ENCODE assay signal across 11 cellular contexts in the genomic region with DNA sequence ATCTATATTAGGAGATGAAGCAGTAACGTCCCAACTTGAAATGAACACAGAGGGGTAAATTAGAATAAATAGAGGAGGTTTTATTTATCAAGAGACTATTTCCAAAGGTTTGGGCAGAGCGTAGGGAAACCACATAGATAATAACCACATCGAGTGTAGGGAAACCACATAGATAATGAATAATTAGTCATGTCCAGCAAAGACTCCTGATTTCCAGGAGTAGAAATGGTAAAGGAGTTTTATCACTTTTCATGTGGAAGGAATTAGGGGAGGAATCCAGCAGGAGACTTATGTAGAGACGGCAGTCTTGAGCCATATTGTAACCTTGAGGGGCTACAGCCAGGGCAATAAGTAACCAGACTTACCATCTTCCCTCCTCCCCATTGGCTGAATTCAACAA.
DNase-seq lines count a peak whose midpoint lies in the region; ATAC-seq and TF ChIP-seq lines count a peak whose summit lies in the region.
"Had no signal": no experiment of that assay in that cellular context is flagged by ENCODE, and none has a peak within 500 bp of the region (broad histone marks: within the 10 kb centered on the region; RNA-seq: fewer than 3 reads in every experiment).

No MANE protein-coding gene starts in this region.

- H3K4me3 ChIP-seq in brain microvascular endothelial cell (ENCODE audit: low read depth, low read length): no peak overlapping the region
- H3K4me3 ChIP-seq: BLaER1 had no signal

- TF ChIP-seq CTCF in brain microvascular endothelial cell (IDR thresholded peaks at IDR 0.05; ENCODE audit: low read depth, low read length, missing control alignments): no peak

- peak; percentile 92 for DNase-seq in amniotic epithelial cell (ENCODE audit: low read depth)
- DNase-seq in brain microvascular endothelial cell: peak; percentile 29
- DNase-seq in glomerular visceral epithelial cell (ENCODE audit: extremely low spot score): peak; percentile 2
- DNase-seq in Ammon's horn (ENCODE audit: low spot score): no peak
- no peak for DNase-seq in activated naive CD4-positive, alpha-beta T cell (lab: John Stamatoyannopoulos, UW)
- DNase-seq: Caco-2; CD8-positive, alpha-beta memory T cell; HCEC 1CT; HFFc6 had no signal

- no peak overlapping the region for H3K27ac ChIP-seq in brain microvascular endothelial cell
- H3K27ac ChIP-seq: BLaER1 had no signal

- in situ Hi-C loops in brain microvascular endothelial cell (cut with HindIII; ENCODE audit: low pct_ligation_motif_present, low sequenced_read_pairs): no loop called here

- H3K36me3 ChIP-seq in brain microvascular endothelial cell (replicated peaks): no peaks in the 10 kb centered on the region
- H3K36me3 ChIP-seq: BLaER1 had no signal

- no peak for ATAC-seq in esophagus mucosa

- no peaks in the 10 kb centered on the region for H3K27me3 ChIP-seq in brain microvascular endothelial cell (replicated peaks)
- H3K27me3 ChIP-seq: BLaER1 had no signal

Comparison
In these comparisons a context has a peak if more than half of its experiments do, and no peak if none do; other contexts are left out.
1. DNase-seq: peak in amniotic epithelial cell (single experiment), brain microvascular endothelial cell (single experiment) and glomerular visceral epithelial cell (single experiment); none in Ammon's horn (single experiment) and activated naive CD4-positive, alpha-beta T cell (0 of 4).